ENCODE assay signal across 8 cellular contexts in genomic region chr1:1157914-1158710, GRCh38. TPM values are rescaled to one million over a fixed set of nuclear protein-coding genes. Genes with fewer than 3 reads are reported as not detected.
DNase-seq lines count a peak whose midpoint lies in the region; ATAC-seq and TF ChIP-seq lines count a peak whose summit lies in the region.

No MANE protein-coding gene starts in this region.

- no peaks in the 10 kb centered on the region for H3K79me2 ChIP-seq in parathyroid adenoma

- no peaks in the 10 kb centered on the region for H3K36me3 ChIP-seq in BLaER1 treated with 17β-estradiol and CSF1 and Interleukin-3, amounts not matched to agents 10 nM and 100 nM
- H3K36me3 ChIP-seq in parathyroid adenoma (ENCODE audit: control insufficient read depth, insufficient read depth, low read length) = no peaks in the 10 kb centered on the region

- H3K9me3 ChIP-seq in BLaER1 treated with 17β-estradiol and CSF1 and Interleukin-3, amounts not matched to agents 10 nM and 100 nM (replicated peaks in 1 of 11) = peaks cover 9 to 25% (median 19%) of the 10 kb centered on the region in 11 experiments
- H3K9me3 ChIP-seq in parathyroid adenoma (ENCODE audit: control insufficient read depth, low read length) = no peaks in the 10 kb centered on the region

- H4K20me1 ChIP-seq in BLaER1 treated with 17β-estradiol and CSF1 and Interleukin-3, amounts not matched to agents 10 nM and 100 nM = no peaks in the 10 kb centered on the region

- peak overlapping the region; percentile 89 to 99 (median 96) for H3K27ac ChIP-seq in BLaER1 treated with 17β-estradiol and CSF1 and Interleukin-3, amounts not matched to agents 10 nM and 100 nM
- H3K27ac ChIP-seq in adipose tissue (ENCODE audit: low read depth, low read length) = peak overlapping the region; percentile 87
- peak overlapping the region; percentile 81 for H3K27ac ChIP-seq in parathyroid adenoma

- peak overlapping the region; percentile 91 for H2AFZ ChIP-seq in parathyroid adenoma

- H3K4me2 ChIP-seq in BLaER1 treated with 17β-estradiol and CSF1 and Interleukin-3, amounts not matched to agents 10 nM and 100 nM = peak overlapping the region; percentile 91 to 100 (median 100)
- peak overlapping the region; percentile 80 for H3K4me2 ChIP-seq in parathyroid adenoma (ENCODE audit: low read length)

- DNase-seq in NCI-H526 (lab: John Stamatoyannopoulos, UW) (peak; percentile 75 to 94), left cardiac atrium (peak; percentile 67)

- ATAC-seq in GM21360 (IDR thresholded peaks at IDR 0.05; ENCODE audit: unreplicated experiment) = peak; percentile 46
- ATAC-seq in left cardiac atrium = peak; percentile 65 to 68
- no peak for ATAC-seq in GM18907 (IDR thresholded peaks at IDR 0.05; ENCODE audit: unreplicated experiment)
- no peak for ATAC-seq in GM18519 (IDR thresholded peaks at IDR 0.05; ENCODE audit: low FRiP score, unreplicated experiment)

- intact Hi-C loops in left cardiac atrium (cut with DNase I) = no loop called here

- TF ChIP-seq CTCF in parathyroid adenoma (IDR thresholded peaks at IDR 0.05) = no peak

- peaks cover under 1 to 9% (median 4%) of the 10 kb centered on the region in 11 experiments; a peak in 18 of 22 replicates for H3K27me3 ChIP-seq in BLaER1 treated with 17β-estradiol and CSF1 and Interleukin-3, amounts not matched to agents 10 nM and 100 nM
- no peaks in the 10 kb centered on the region for H3K27me3 ChIP-seq in parathyroid adenoma (ENCODE audit: control insufficient read depth, insufficient read depth, low read length)

- 9 to 16% (median 12%) methylated on average over 26 to 46 of the region's 46 CpGs for WGBS in adipose tissue, 3 donors

- H3K4me3 ChIP-seq in BLaER1 treated with 17β-estradiol and CSF1 and Interleukin-3, amounts not matched to agents 10 nM and 100 nM = peak overlapping the region; percentile 53 to 70 (median 62)
- H3K4me3 ChIP-seq in parathyroid adenoma (ENCODE audit: low read depth, low read length) = peak overlapping the region; percentile 62

- peak overlapping the region; percentile 84 to 95 (median 92) for H3K9ac ChIP-seq in BLaER1 treated with 17β-estradiol and CSF1 and Interleukin-3, amounts not matched to agents 10 nM and 100 nM
- peak overlapping the region; percentile 46 for H3K9ac ChIP-seq in parathyroid adenoma

- H3K4me1 ChIP-seq in BLaER1 treated with 17β-estradiol and CSF1 and Interleukin-3, amounts not matched to agents 10 nM and 100 nM = peaks cover 19 to 31% (median 23%) of the 10 kb centered on the region in 10 experiments
- no peaks in the 10 kb centered on the region for H3K4me1 ChIP-seq in parathyroid adenoma

RNA-seq across cellular contexts. Expression of gene TTLL10, which starts 15.6 kb away (rescaled TPM):
- polyA plus RNA-seq in adipose tissue = under 1 TPM; 0.13 to 0.98 (median 0.45) TPM
- not detected for total RNA-seq in left cardiac atrium

RNA-seq across cellular contexts. Expression of gene C1orf159, which starts 42.2 kb away (rescaled TPM):
- polyA plus RNA-seq in adipose tissue = 10 to 100 TPM in 1 of 3 donors, 1 to 10 TPM in 2; 5.2 to 11.5 (median 9.3) TPM
- total RNA-seq in left cardiac atrium = 1 to 10 TPM; 5.3 to 6.1 TPM

RNA-seq across cellular contexts. Expression of gene TNFRSF18, which starts 48.3 kb away (rescaled TPM):
- polyA plus RNA-seq in adipose tissue = 1 to 10 TPM in 1 of 3 donors, under 1 TPM in 1, not detected in 1; 0.45 to 1.4 TPM
- under 1 TPM in 1 of 2 donors, not detected in 1; 0.44 TPM for total RNA-seq in left cardiac atrium

RNA-seq across cellular contexts. Expression of gene TNFRSF4, which starts 55.8 kb away (rescaled TPM):
- polyA plus RNA-seq in adipose tissue = 10 to 100 TPM in 2 of 3 donors, 1 to 10 TPM in 1; 1.4 to 13.9 (median 11.4) TPM
- total RNA-seq in left cardiac atrium = 1 to 10 TPM; 1.2 to 1.6 TPM

Comparison
In these comparisons a context has a peak if more than half of its experiments do, and no peak if none do; other contexts are left out.
1. ATAC-seq: peak in GM21360 (single experiment) and left cardiac atrium (2 of 2); none in GM18907 (single experiment) and GM18519 (single experiment).
2. Peak in every context shown above with its lines, with median percentiles within 50 percentile points of each other: H3K27ac ChIP-seq.